1 cellular context compared by ENCODE assay signal in the genomic region with DNA sequence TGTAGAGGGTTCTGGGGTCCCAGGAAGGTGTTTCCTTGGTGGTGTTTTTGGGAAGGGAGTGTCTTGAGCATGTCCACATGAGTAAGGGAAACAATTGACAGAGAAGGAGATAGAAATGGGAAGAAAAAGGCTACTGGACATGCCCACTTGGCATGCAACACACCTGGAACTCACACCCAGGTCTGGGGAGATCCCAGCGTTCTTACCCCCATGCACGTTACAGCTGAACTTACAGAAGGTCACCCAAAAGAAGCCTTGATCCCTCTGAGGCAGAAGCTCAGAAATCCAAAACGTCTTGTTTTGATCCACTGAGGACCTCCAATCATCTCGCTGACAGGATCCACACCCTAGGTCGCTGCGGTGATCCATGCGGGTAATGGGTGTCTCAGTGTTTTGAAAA.
TF ChIP-seq lines count a peak whose summit lies in the region.

No MANE protein-coding gene starts in this region.

TF ChIP-seq in GM23338, 12 proteins besides CTCF, POLR2A, EP300 and RAD21 (continued from another document):
- TF ChIP-seq, protein P1, sequence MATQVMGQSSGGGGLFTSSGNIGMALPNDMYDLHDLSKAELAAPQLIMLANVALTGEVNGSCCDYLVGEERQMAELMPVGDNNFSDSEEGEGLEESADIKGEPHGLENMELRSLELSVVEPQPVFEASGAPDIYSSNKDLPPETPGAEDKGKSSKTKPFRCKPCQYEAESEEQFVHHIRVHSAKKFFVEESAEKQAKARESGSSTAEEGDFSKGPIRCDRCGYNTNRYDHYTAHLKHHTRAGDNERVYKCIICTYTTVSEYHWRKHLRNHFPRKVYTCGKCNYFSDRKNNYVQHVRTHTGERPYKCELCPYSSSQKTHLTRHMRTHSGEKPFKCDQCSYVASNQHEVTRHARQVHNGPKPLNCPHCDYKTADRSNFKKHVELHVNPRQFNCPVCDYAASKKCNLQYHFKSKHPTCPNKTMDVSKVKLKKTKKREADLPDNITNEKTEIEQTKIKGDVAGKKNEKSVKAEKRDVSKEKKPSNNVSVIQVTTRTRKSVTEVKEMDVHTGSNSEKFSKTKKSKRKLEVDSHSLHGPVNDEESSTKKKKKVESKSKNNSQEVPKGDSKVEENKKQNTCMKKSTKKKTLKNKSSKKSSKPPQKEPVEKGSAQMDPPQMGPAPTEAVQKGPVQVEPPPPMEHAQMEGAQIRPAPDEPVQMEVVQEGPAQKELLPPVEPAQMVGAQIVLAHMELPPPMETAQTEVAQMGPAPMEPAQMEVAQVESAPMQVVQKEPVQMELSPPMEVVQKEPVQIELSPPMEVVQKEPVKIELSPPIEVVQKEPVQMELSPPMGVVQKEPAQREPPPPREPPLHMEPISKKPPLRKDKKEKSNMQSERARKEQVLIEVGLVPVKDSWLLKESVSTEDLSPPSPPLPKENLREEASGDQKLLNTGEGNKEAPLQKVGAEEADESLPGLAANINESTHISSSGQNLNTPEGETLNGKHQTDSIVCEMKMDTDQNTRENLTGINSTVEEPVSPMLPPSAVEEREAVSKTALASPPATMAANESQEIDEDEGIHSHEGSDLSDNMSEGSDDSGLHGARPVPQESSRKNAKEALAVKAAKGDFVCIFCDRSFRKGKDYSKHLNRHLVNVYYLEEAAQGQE (IDR thresholded peaks at IDR 0.05; ENCODE audit: unreplicated experiment) = no peak
- TF ChIP-seq ZNF462 (CRISPR knock-in tag; IDR thresholded peaks at IDR 0.05) = no peak
- TF ChIP-seq NANOG (IDR thresholded peaks at IDR 0.05; ENCODE audit: borderline replicate concordance) = no peak
- TF ChIP-seq EZH2phosphoT487 (IDR thresholded peaks at IDR 0.05; ENCODE audit: unreplicated experiment) = no peak
- TF ChIP-seq POLR2AphosphoS5 (IDR thresholded peaks at IDR 0.05; ENCODE audit: low read depth) = no peak
- no peak for TF ChIP-seq CREB1 (CRISPR knock-in tag; IDR thresholded peaks at IDR 0.05; ENCODE audit: low read depth)
- TF ChIP-seq STAT1 (IDR thresholded peaks at IDR 0.05; ENCODE audit: unreplicated experiment) = no peak
- no peak for TF ChIP-seq ZNF331 (CRISPR knock-in tag; IDR thresholded peaks at IDR 0.05; ENCODE audit: low read depth)
- TF ChIP-seq ZNF114 (CRISPR knock-in tag; IDR thresholded peaks at IDR 0.05) = no peak
